ENCODE assay signal across 1 cellular context in genomic region chr5:34838785-34839714, GRCh38.
TF ChIP-seq lines count a peak whose summit lies in the region.

Gene TTC23L, plus strand, starts transcription at chr5:34839164. Its CDS starts 1,508 bp downstream, at chr5:34840672.

TF ChIP-seq in HepG2, 621 proteins besides CTCF, POLR2A, EP300 and RAD21 (continued from another document and continues in another):
- TF ChIP-seq RNF219 (CRISPR knock-in tag; IDR thresholded peaks at IDR 0.05) = no peak
- no peak for TF ChIP-seq GRHL1 (CRISPR knock-in tag; conservative IDR thresholded peaks at IDR 0.05)
- TF ChIP-seq FOSL2 (CRISPR knock-in tag; IDR thresholded peaks at IDR 0.05) = peak; percentile 6; the same call in 1 of the 2 replicates
- peak; percentile 81; the same call in 1 of the 2 replicates for TF ChIP-seq AKNA (CRISPR knock-in tag; IDR thresholded peaks at IDR 0.05; ENCODE audit: borderline replicate concordance)
- TF ChIP-seq SNRNP70 (IDR thresholded peaks at IDR 0.05; ENCODE audit: low read depth, low read length) = no peak
- TF ChIP-seq ZNF354B (CRISPR knock-in tag; IDR thresholded peaks at IDR 0.05) = no peak
- no peak for TF ChIP-seq SMARCE1 (IDR thresholded peaks at IDR 0.05; ENCODE audit: borderline replicate concordance)
- TF ChIP-seq ZNF292 (CRISPR knock-in tag; IDR thresholded peaks at IDR 0.05; ENCODE audit: borderline replicate concordance, low read depth) = peak; percentile 96
- TF ChIP-seq PBX3 (CRISPR knock-in tag; IDR thresholded peaks at IDR 0.05; ENCODE audit: borderline replicate concordance) = no peak
- TF ChIP-seq EED (CRISPR knock-in tag; IDR thresholded peaks at IDR 0.05) = no peak; the same call in 1 of the 2 replicates
- no peak for TF ChIP-seq ZKSCAN5 (CRISPR knock-in tag; IDR thresholded peaks at IDR 0.05)
- TF ChIP-seq DMAP1 (CRISPR knock-in tag; IDR thresholded peaks at IDR 0.05) = peak; percentile 69
- no peak for TF ChIP-seq ZKSCAN8 (CRISPR knock-in tag; IDR thresholded peaks at IDR 0.05; ENCODE audit: borderline replicate concordance)
- peak; percentile 82 for TF ChIP-seq ZNF784 (CRISPR knock-in tag; IDR thresholded peaks at IDR 0.05; ENCODE audit: borderline replicate concordance)
- TF ChIP-seq CEBPZ (IDR thresholded peaks at IDR 0.05; ENCODE audit: low read length) = no peak
- TF ChIP-seq STAT6 (CRISPR knock-in tag; IDR thresholded peaks at IDR 0.05; ENCODE audit: borderline replicate concordance) = peak; percentile 79; the same call in 1 of the 2 replicates
- 0 out of 2 replicates have a peak, but pooled peaks have one; percentile 54 for TF ChIP-seq ZNF329 (CRISPR knock-in tag; IDR thresholded peaks at IDR 0.05; ENCODE audit: low read depth)
- peak; percentile 65; the same call in 1 of the 2 replicates for TF ChIP-seq ATF7-NPFF (CRISPR knock-in tag; IDR thresholded peaks at IDR 0.05; ENCODE audit: low read depth)
- TF ChIP-seq ISX (CRISPR knock-in tag; conservative IDR thresholded peaks at IDR 0.05) = no peak
- peak; percentile 77; the same call in 1 of the 2 replicates for TF ChIP-seq ZNF773 (CRISPR knock-in tag; IDR thresholded peaks at IDR 0.05; ENCODE audit: borderline replicate concordance)
- TF ChIP-seq MXI1 (IDR thresholded peaks at IDR 0.05; ENCODE audit: borderline replicate concordance, low read depth, low read length) = peak; percentile 99
- no peak for TF ChIP-seq ZNF335 (CRISPR knock-in tag; IDR thresholded peaks at IDR 0.05)
- TF ChIP-seq PRDM4 (CRISPR knock-in tag; IDR thresholded peaks at IDR 0.05; ENCODE audit: borderline replicate concordance) = no peak
- no peak; the same call in 1 of the 2 replicates for TF ChIP-seq REL (CRISPR knock-in tag; conservative IDR thresholded peaks at IDR 0.05)
- no peak for TF ChIP-seq MTF2 (CRISPR knock-in tag; IDR thresholded peaks at IDR 0.05; ENCODE audit: borderline replicate concordance)
- TF ChIP-seq ZNF749 (CRISPR knock-in tag; IDR thresholded peaks at IDR 0.05; ENCODE audit: borderline replicate concordance) = peak; percentile 74; the same call in 1 of the 2 replicates
- peak; percentile 89; the same call in 1 of the 2 replicates for TF ChIP-seq ZNF160 (CRISPR knock-in tag; IDR thresholded peaks at IDR 0.05)
- no peak for TF ChIP-seq FLYWCH1 (CRISPR knock-in tag; IDR thresholded peaks at IDR 0.05)
- TF ChIP-seq TFDP1 (CRISPR knock-in tag; IDR thresholded peaks at IDR 0.05; ENCODE audit: borderline replicate concordance) = peak; percentile 95
- no peak for TF ChIP-seq JDP2 (CRISPR knock-in tag; IDR thresholded peaks at IDR 0.05; ENCODE audit: borderline replicate concordance)
- peak; percentile 65; the same call in 1 of the 2 replicates for TF ChIP-seq ZNF616 (CRISPR knock-in tag; IDR thresholded peaks at IDR 0.05; ENCODE audit: low read depth)
- TF ChIP-seq KDM4B (CRISPR knock-in tag; IDR thresholded peaks at IDR 0.05) = peak; percentile 79; the same call in 1 of the 2 replicates
- TF ChIP-seq GATAD1 (CRISPR knock-in tag; IDR thresholded peaks at IDR 0.05) = peak; percentile 86
- no peak; the same call in 1 of the 2 replicates for TF ChIP-seq KLF15 (CRISPR knock-in tag; IDR thresholded peaks at IDR 0.05; ENCODE audit: borderline replicate concordance)
- no peak for TF ChIP-seq FOSL1 (CRISPR knock-in tag; IDR thresholded peaks at IDR 0.05; ENCODE audit: borderline replicate concordance)
- TF ChIP-seq JARID2 (CRISPR knock-in tag; IDR thresholded peaks at IDR 0.05; ENCODE audit: insufficient replicate concordance) = no peak
- TF ChIP-seq TGIF2 (CRISPR knock-in tag; IDR thresholded peaks at IDR 0.05) = peak; percentile 73; the same call in 1 of the 2 replicates
- TF ChIP-seq ZNF530 (CRISPR knock-in tag; IDR thresholded peaks at IDR 0.05; ENCODE audit: low read depth) = no peak
- no peak for TF ChIP-seq NFIB (CRISPR knock-in tag; IDR thresholded peaks at IDR 0.05; ENCODE audit: borderline replicate concordance)
